Comparison of ENCODE assay signal across 8 cellular contexts in genomic region chr17:47693667-47694017, GRCh38. TPM values are rescaled to one million over a fixed set of nuclear protein-coding genes. Genes with fewer than 3 reads are reported as not detected.
DNase-seq lines count a peak whose midpoint lies in the region; ATAC-seq and TF ChIP-seq lines count a peak whose summit lies in the region.

No MANE protein-coding gene starts in this region.

- H3K4me3 ChIP-seq in WI38 (ENCODE audit: low read depth, low read length), result peak overlapping the region; percentile 70
- peak overlapping the region; percentile 98 for H3K4me3 ChIP-seq in hepatocyte
- H3K4me3 ChIP-seq in smooth muscle cell, result peak overlapping the region; percentile 93

- peak overlapping the region; percentile 87 for H3K27ac Mint-ChIP-seq in activated CD4-positive, alpha-beta T cell treated with anti-CD3 and anti-CD28 coated beads for 36 hours

- ATAC-seq in activated CD4-positive, alpha-beta T cell treated with anti-CD3 and anti-CD28 coated beads for 36 hours, result no peak

- peak overlapping the region; percentile 88 for H3K9ac ChIP-seq in smooth muscle cell (ENCODE audit: low read depth)

- H3K9me3 ChIP-seq in hepatocyte (ENCODE audit: low read depth) (no peaks in the 10 kb centered on the region), smooth muscle cell (replicated peaks; ENCODE audit: low read depth) (no peaks in the 10 kb centered on the region)

- no peaks in the 10 kb centered on the region for H3K9me2 ChIP-seq in hepatocyte (replicated peaks; ENCODE audit: insufficient read depth)

- no peaks in the 10 kb centered on the region for H4K20me1 ChIP-seq in hepatocyte (ENCODE audit: insufficient read depth, poor library complexity, severe bottlenecking)
- peaks cover 3% of the 10 kb centered on the region for H4K20me1 ChIP-seq in smooth muscle cell (ENCODE audit: low read depth)

- H3K9me3 Mint-ChIP-seq in activated CD4-positive, alpha-beta T cell treated with anti-CD3 and anti-CD28 coated beads for 36 hours (ENCODE audit: low read depth), result no peaks in the 10 kb centered on the region

- intact Hi-C loops in activated CD4-positive, alpha-beta T cell treated with anti-CD3 and anti-CD28 coated beads for 36 hours (cut with DNase I, micrococcal nuclease), result loop anchor here in 1 of 2 experiments (1.0 kb wide), 3 partner anchors 12 to 138 kb away; partner anchors contain the start of genes LRRC46 and MRPL10

- H3K79me2 ChIP-seq in hepatocyte (no peaks in the 10 kb centered on the region), smooth muscle cell (ENCODE audit: low read depth) (no peaks in the 10 kb centered on the region)

- H3K4me1 Mint-ChIP-seq in activated CD4-positive, alpha-beta T cell treated with anti-CD3 and anti-CD28 coated beads for 36 hours, result peaks cover 61% of the 10 kb centered on the region

- peak overlapping the region; percentile 79 for H3K4me3 Mint-ChIP-seq in activated CD4-positive, alpha-beta T cell treated with anti-CD3 and anti-CD28 coated beads for 36 hours

- H3K36me3 ChIP-seq in hepatocyte (replicated peaks; ENCODE audit: insufficient read depth, low read depth) (no peaks in the 10 kb centered on the region), smooth muscle cell (ENCODE audit: low read depth) (no peaks in the 10 kb centered on the region)

- H3K27me3 ChIP-seq in hepatocyte, result no peaks in the 10 kb centered on the region
- H3K27me3 ChIP-seq in smooth muscle cell (ENCODE audit: low read depth), result no peaks in the 10 kb centered on the region

- H3K4me1 ChIP-seq in hepatocyte (ENCODE audit: insufficient read depth), result peaks cover 15% of the 10 kb centered on the region
- H3K4me1 ChIP-seq in smooth muscle cell (ENCODE audit: low read depth), result peaks cover 14% of the 10 kb centered on the region

- WGBS in hepatocyte (ENCODE audit: low lambda C conversion rate, missing lambda C conversion rate), result 2% methylated on average over 21 of the region's 37 CpGs
- under 1% methylated on average over 20 of the region's 37 CpGs for WGBS in smooth muscle cell (ENCODE audit: low lambda C conversion rate)

- no peak for DNase-seq in activated CD4-positive, alpha-beta T cell treated with anti-CD3 and anti-CD28 coated beads for 36 hours
- no peak for DNase-seq in activated CD4-positive, alpha-beta T cell treated with anti-CD3 and anti-CD28 coated beads for 4 hours
- DNase-seq in hepatocyte (ENCODE audit: low spot score) (no peak), smooth muscle cell (lab: John Stamatoyannopoulos, UW; ENCODE audit: unreplicated experiment) (no peak), GM13977 (ENCODE audit: low spot score) (no peak), NCI-H187 treated with DMSO at 0.1 percent for 48 hours (lab: John Stamatoyannopoulos, UW) (no peak), globus pallidus (ENCODE audit: low spot score) (no peak)

- H3K4me2 ChIP-seq in hepatocyte, result peak overlapping the region; percentile 98
- peak overlapping the region; percentile 98 for H3K4me2 ChIP-seq in smooth muscle cell

- POLR2A ChIA-PET in activated CD4-positive, alpha-beta T cell treated with anti-CD3 and anti-CD28 coated beads for 36 hours (lab: Charles Lee), result interaction anchor here (1.3 kb wide), 2 partner anchors 26 to 39 kb away, joined by 3 to 5 read pairs; partner anchors contain the start of gene TBX21

- H3K27me3 Mint-ChIP-seq in activated CD4-positive, alpha-beta T cell treated with anti-CD3 and anti-CD28 coated beads for 36 hours, result no peaks in the 10 kb centered on the region

- CTCF ChIA-PET in activated CD4-positive, alpha-beta T cell treated with anti-CD3 and anti-CD28 coated beads for 36 hours (lab: Charles Lee), result interaction anchor here (1.2 to 1.7 kb wide), 4 partner anchors 16 to 31 kb away, joined by 4 to 7 read pairs (median 5); no protein-coding TSS in a partner anchor

- peaks cover 8% of the 10 kb centered on the region for H3F3A ChIP-seq in smooth muscle cell (ENCODE audit: low read depth)

- H2AFZ ChIP-seq in hepatocyte (peak overlapping the region; percentile 47), smooth muscle cell (ENCODE audit: low read depth) (peak overlapping the region; percentile 5)

- H3K27ac ChIP-seq in hepatocyte (peak overlapping the region; percentile 96), smooth muscle cell (ENCODE audit: low read depth) (no peak overlapping the region)

- TF ChIP-seq CTCF in WI38 (IDR thresholded peaks at IDR 0.05; ENCODE audit: low read depth, low read length) (no peak), hepatocyte (IDR thresholded peaks at IDR 0.05; ENCODE audit: poor library complexity) (no peak), smooth muscle cell (IDR thresholded peaks at IDR 0.05; ENCODE audit: borderline replicate concordance, insufficient read depth, poor library complexity, severe bottlenecking) (no peak), GM13977 (IDR thresholded peaks at IDR 0.05; ENCODE audit: extremely low read depth, insufficient read depth, missing control alignments) (no peak)

- peaks cover 18% of the 10 kb centered on the region for H3K36me3 Mint-ChIP-seq in activated CD4-positive, alpha-beta T cell treated with anti-CD3 and anti-CD28 coated beads for 36 hours (ENCODE audit: low read depth)

- in situ Hi-C loops in GM13977 (cut with MboI; ENCODE audit: low pct_unique_long_range_greater_than_20kb, low sequenced_read_pairs, unreplicated experiment), result no loop called here

RNA-seq across cellular contexts. Expression of gene TBKBP1, which starts 0.3 kb away (rescaled TPM):
- 10 to 100 TPM; 21.8 to 23.1 TPM for total RNA-seq in activated CD4-positive, alpha-beta T cell treated with anti-CD3 and anti-CD28 coated beads for 36 hours
- 15.5 and 17.8 TPM in 2 replicates for total RNA-seq in hepatocyte
- 5.6 and 7.5 TPM in 2 replicates for polyA plus RNA-seq in hepatocyte
- total RNA-seq in smooth muscle cell, result 5.8 and 17.5 TPM in 2 replicates
- 7.7 and 8.3 TPM in 2 replicates for polyA plus RNA-seq in smooth muscle cell

RNA-seq across cellular contexts. Expression of gene TBX21, which starts 39.4 kb away (rescaled TPM):
- 10 to 100 TPM; 73.4 to 76.8 TPM for total RNA-seq in activated CD4-positive, alpha-beta T cell treated with anti-CD3 and anti-CD28 coated beads for 36 hours
- total RNA-seq in hepatocyte (not detected in 2 replicates), smooth muscle cell (not detected in 2 replicates)
- polyA plus RNA-seq in hepatocyte (not detected in 2 replicates), smooth muscle cell (not detected in 2 replicates)

RNA-seq across cellular contexts. Expression of gene KPNB1, which starts 43.9 kb away (rescaled TPM):
- 100 to 1,000 TPM; 640 to 656 TPM for total RNA-seq in activated CD4-positive, alpha-beta T cell treated with anti-CD3 and anti-CD28 coated beads for 36 hours
- total RNA-seq in hepatocyte, result 174 and 194 TPM in 2 replicates
- 56.8 and 59.5 TPM in 2 replicates for polyA plus RNA-seq in hepatocyte
- 242 and 245 TPM in 2 replicates for total RNA-seq in smooth muscle cell
- polyA plus RNA-seq in smooth muscle cell, result 78.8 and 83.0 TPM in 2 replicates

Comparison
In these comparisons a context has a peak if more than half of its experiments do, and no peak if none do; other contexts are left out.
1. RNA of gene TBX21, which starts 39.4 kb away (total RNA-seq): 73.4 to 76.8 TPM in activated CD4-positive, alpha-beta T cell treated with anti-CD3 and anti-CD28 coated beads for 36 hours; not detected in hepatocyte and not detected in smooth muscle cell; every median in the first group is over 10 times any median in the second.
2. Peak in every context shown above with its lines, with median percentiles within 50 percentile points of each other: H3K4me3 ChIP-seq.